ENCODE assay signal across 8 cellular contexts in the genomic region with DNA sequence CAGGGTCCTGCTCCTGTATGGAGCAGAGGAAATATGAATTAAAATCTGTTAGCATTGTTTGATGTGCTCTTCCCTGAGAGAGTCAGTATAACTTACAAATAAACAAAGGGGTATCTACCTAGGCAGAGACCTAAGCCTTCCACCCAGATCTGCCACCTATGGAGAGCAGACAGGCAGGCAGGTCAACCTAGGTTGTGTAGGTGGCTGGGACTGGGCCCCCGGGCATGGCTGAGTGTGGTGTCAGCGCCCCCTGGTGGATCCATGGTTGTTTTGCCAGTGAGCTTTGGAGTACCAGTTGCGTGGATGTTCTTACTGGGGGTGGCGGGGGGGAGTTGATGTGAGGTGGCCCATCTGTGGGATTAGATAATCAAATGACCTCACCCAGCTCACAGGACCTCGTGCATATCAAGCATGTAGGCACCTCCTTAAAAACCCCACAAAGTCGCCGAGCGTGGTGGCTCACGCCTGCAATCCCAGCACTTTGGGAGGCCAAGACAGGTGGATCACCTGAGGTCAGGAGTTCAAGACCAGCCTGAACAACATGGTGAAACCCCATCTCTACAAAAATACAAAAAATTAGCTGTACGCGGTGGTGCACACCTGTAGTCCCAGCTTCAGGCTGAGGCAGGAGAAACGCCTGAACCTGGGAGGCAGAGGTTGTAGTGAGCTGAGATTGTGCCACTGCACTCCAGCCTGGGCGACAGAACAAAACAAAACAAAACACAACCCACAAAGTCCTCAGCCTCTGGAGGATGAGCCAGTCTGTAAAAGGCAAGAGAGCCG. TPM values are rescaled to one million over a fixed set of nuclear protein-coding genes. Genes with fewer than 3 reads are reported as not detected.
DNase-seq lines count a peak whose midpoint lies in the region; ATAC-seq and TF ChIP-seq lines count a peak whose summit lies in the region.

No MANE protein-coding gene starts in this region.

- POLR2A ChIA-PET in PC-3 (lab: Charles Lee; ENCODE audit: unreplicated experiment), result no interaction called here
- POLR2A ChIA-PET in naive thymus-derived CD8-positive, alpha-beta T cell (lab: Charles Lee), result interaction anchor here (0.5 to 4.5 kb wide), 18 partner anchors 18 to 165 kb away, joined by 3 to 48 read pairs (median 4); a partner anchor contains a TSS

- H3K27me3 ChIP-seq in BE2C (no peaks in the 10 kb centered on the region), PC-3 (ENCODE audit: low read length) (no peaks in the 10 kb centered on the region), esophagus muscularis mucosa (no peaks in the 10 kb centered on the region)

- H3K4me1 ChIP-seq in BE2C (no peaks in the 10 kb centered on the region), PC-3 (ENCODE audit: insufficient read depth, low read length) (no peaks in the 10 kb centered on the region), esophagus muscularis mucosa (peaks cover 0 to 10% (median 3%) of the 10 kb centered on the region in 4 donors)

- BruUV-seq in PC-3 (replicated peaks; lab: Mats Ljungman, UMichigan), result no TSS peak

- peaks cover 0 to 30% (median 2%) of the 10 kb centered on the region in 3 donors for H3K36me3 Mint-ChIP-seq in naive thymus-derived CD8-positive, alpha-beta T cell
- peaks cover 22 to 24% of the 10 kb centered on the region in 2 donors for H3K36me3 Mint-ChIP-seq in stimulated activated naive B cell treated with anti-CD40 and anti-IgM and Interleukin-4, amounts not matched to agents 10 μg/mL and 1 μg/mL and 100 μg/mL, for 72 hours

- 61% methylated on average over 7 of the region's 14 CpGs for WGBS in esophagus muscularis mucosa

- intact Hi-C loops in PC-3 (cut with micrococcal nuclease), result loop anchor here (1.0 kb wide), 1 partner anchor 47 kb away; no protein-coding TSS in a partner anchor
- intact Hi-C loops in esophagus muscularis mucosa (cut with DNase I), result loop anchor here (5.0 kb wide), 3 partner anchors 48 to 223 kb away; a partner anchor contains a TSS

- H3K9me3 Mint-ChIP-seq in naive thymus-derived CD8-positive, alpha-beta T cell, result no peaks in the 10 kb centered on the region
- no peaks in the 10 kb centered on the region for H3K9me3 Mint-ChIP-seq in stimulated activated naive B cell treated with anti-CD40 and anti-IgM and Interleukin-4, amounts not matched to agents 10 μg/mL and 1 μg/mL and 100 μg/mL, for 72 hours

- no peak overlapping the region for H3K4me2 ChIP-seq in PC-3 (ENCODE audit: low read length)

- H3K27ac Mint-ChIP-seq in naive thymus-derived CD8-positive, alpha-beta T cell, result peak overlapping the region in 9 of 10 donors; percentile 21 to 92 (median 66)
- peak overlapping the region; percentile 70 for H3K27ac Mint-ChIP-seq in stimulated activated naive B cell treated with anti-CD40 and anti-IgM and Interleukin-4, amounts not matched to agents 10 μg/mL and 1 μg/mL and 100 μg/mL, for 72 hours

- H3F3A ChIP-seq in PC-3 (ENCODE audit: low read length, unreplicated experiment), result no peaks in the 10 kb centered on the region

- no peak overlapping the region for H3K27ac ChIP-seq in PC-3 (ENCODE audit: low read length)
- H3K27ac ChIP-seq in esophagus muscularis mucosa (replicated peaks in 1 of 4), result no peak overlapping the region

- peaks cover 5 to 35% (median 11%) of the 10 kb centered on the region in 4 donors for H3K4me1 Mint-ChIP-seq in naive thymus-derived CD8-positive, alpha-beta T cell
- peaks cover 23 to 58% of the 10 kb centered on the region in 2 donors for H3K4me1 Mint-ChIP-seq in stimulated activated naive B cell treated with anti-CD40 and anti-IgM and Interleukin-4, amounts not matched to agents 10 μg/mL and 1 μg/mL and 100 μg/mL, for 72 hours

- H3K4me3 Mint-ChIP-seq in naive thymus-derived CD8-positive, alpha-beta T cell, result peak overlapping the region in 2 of 10 donors; percentile 27 to 47
- peak overlapping the region; percentile 58 to 70 for H3K4me3 Mint-ChIP-seq in stimulated activated naive B cell treated with anti-CD40 and anti-IgM and Interleukin-4, amounts not matched to agents 10 μg/mL and 1 μg/mL and 100 μg/mL, for 72 hours

- peaks cover 10% of the 10 kb centered on the region for H3K36me3 ChIP-seq in BE2C
- H3K36me3 ChIP-seq in PC-3 (ENCODE audit: low read depth, low read length), result no peaks in the 10 kb centered on the region
- H3K36me3 ChIP-seq in esophagus muscularis mucosa, result peaks cover 0 to 41% (median 10%) of the 10 kb centered on the region in 4 donors

- H4K20me1 ChIP-seq in PC-3 (ENCODE audit: low read length), result no peaks in the 10 kb centered on the region

- no peak overlapping the region for H3K9ac ChIP-seq in PC-3 (ENCODE audit: low read length)

- no peak overlapping the region for H3K4me3 ChIP-seq in BE2C (ENCODE audit: low read depth, low read length)
- H3K4me3 ChIP-seq in PC-3 (ENCODE audit: low read length), result no peak overlapping the region
- H3K4me3 ChIP-seq in esophagus muscularis mucosa, result no peak overlapping the region

- no peak for TF ChIP-seq EP300 in esophagus muscularis mucosa (IDR thresholded peaks at IDR 0.05)

- ATAC-seq in GM19455 (IDR thresholded peaks at IDR 0.05; ENCODE audit: unreplicated experiment) (peak; percentile 59), PC-3 (peak; percentile 90)
- ATAC-seq in naive thymus-derived CD8-positive, alpha-beta T cell, result peak; percentile 99 to 100
- ATAC-seq in stimulated activated naive B cell treated with anti-CD40 and anti-IgM and Interleukin-4, amounts not matched to agents 10 μg/mL and 1 μg/mL and 100 μg/mL, for 72 hours (replicated peaks), result peak; percentile 88 to 89

- H2AFZ ChIP-seq in PC-3 (ENCODE audit: low read length), result no peak overlapping the region

- no peaks in the 10 kb centered on the region for H3K9me2 ChIP-seq in PC-3 (replicated peaks; ENCODE audit: low read length)

- CTCF ChIA-PET in PC-3 (lab: Charles Lee), result interaction anchor here (0.6 kb wide), 1 partner anchor 18 kb away, joined by 3 read pairs; a partner anchor contains a TSS

- H3K9me3 ChIP-seq in BE2C (no peaks in the 10 kb centered on the region), PC-3 (ENCODE audit: low read length) (no peaks in the 10 kb centered on the region), esophagus muscularis mucosa (no peaks in the 10 kb centered on the region)

- TF ChIP-seq CTCF in BE2C (IDR thresholded peaks at IDR 0.05; ENCODE audit: low read depth, low read length) (peak; percentile 91), PC-3 (conservative IDR thresholded peaks at IDR 0.05; ENCODE audit: low read depth, low read length) (peak; percentile 81), esophagus muscularis mucosa (IDR thresholded peaks at IDR 0.05) (peak; percentile 83 to 88 (median 87))

- H3K79me2 ChIP-seq in PC-3 (ENCODE audit: low read length), result no peaks in the 10 kb centered on the region

- DNase-seq in BE2C (peak; percentile 83), KBM-7 (peak; percentile 85), PC-3 (peak; percentile 60), activated T-cell treated with anti-CD3 and anti-CD28 coated beads for 48 hours (ENCODE audit: low read depth) (peak; percentile 83), esophagus muscularis mucosa (ENCODE audit: extremely low spot score) (peak; percentile 96)
- DNase-seq in naive thymus-derived CD8-positive, alpha-beta T cell, result peak; percentile 78 to 95 (median 88)
- DNase-seq in stimulated activated naive B cell treated with anti-CD40 and anti-IgM and Interleukin-4, amounts not matched to agents 10 μg/mL and 1 μg/mL and 100 μg/mL, for 72 hours, result peak; percentile 82

- in situ Hi-C loops in KBM-7 (cut with MboI; ENCODE audit: low pct_unique_long_range_greater_than_20kb, low sequenced_read_pairs), result no loop called here

- no peak for TF ChIP-seq POLR2A in esophagus muscularis mucosa (IDR thresholded peaks at IDR 0.05; ENCODE audit: low read depth)

- H3K27me3 Mint-ChIP-seq in naive thymus-derived CD8-positive, alpha-beta T cell, result no peaks in the 10 kb centered on the region
- H3K27me3 Mint-ChIP-seq in stimulated activated naive B cell treated with anti-CD40 and anti-IgM and Interleukin-4, amounts not matched to agents 10 μg/mL and 1 μg/mL and 100 μg/mL, for 72 hours, result no peaks in the 10 kb centered on the region

RNA-seq across cellular contexts. Expression of a gene that starts 17.6 kb away (rescaled TPM):
- 9.8 TPM for polyA plus RNA-seq in BE2C (2012; ENCODE audit: insufficient read depth, insufficient read length, low read depth)
- total RNA-seq in PC-3 (2014; rRNA removed) (19.9 and 21.4 TPM in 2 replicates), esophagus muscularis mucosa (10 to 100 TPM in 1 of 4 donors, 1 to 10 TPM in 3; 8.4 to 12.5 (median 9.7) TPM)
- total RNA-seq in naive thymus-derived CD8-positive, alpha-beta T cell, result 10 to 100 TPM; 18.2 to 21.1 TPM
- polyA plus RNA-seq in naive thymus-derived CD8-positive, alpha-beta T cell, result 10 to 100 TPM in 2 of 3 donors, 1 to 10 TPM in 1; 6.4 to 13.1 (median 10.5) TPM

RNA-seq across cellular contexts. Expression of a gene that starts 17.7 kb away (rescaled TPM):
- 43.8 TPM for polyA plus RNA-seq in BE2C (2012; ENCODE audit: insufficient read depth, insufficient read length, low read depth)
- total RNA-seq in PC-3 (2014; rRNA removed), result 13.4 and 16.6 TPM in 2 replicates
- total RNA-seq in esophagus muscularis mucosa, result 10 to 100 TPM in 1 of 4 donors, 1 to 10 TPM in 3; 5.0 to 10.1 (median 8.4) TPM
- total RNA-seq in naive thymus-derived CD8-positive, alpha-beta T cell, result 10 to 100 TPM; 25.0 to 26.2 TPM
- 10 to 100 TPM; 49.7 to 60.6 (median 53.9) TPM for polyA plus RNA-seq in naive thymus-derived CD8-positive, alpha-beta T cell

RNA-seq across cellular contexts. Expression of a gene that starts 25.0 kb away (rescaled TPM):
- polyA plus RNA-seq in BE2C (2012; ENCODE audit: insufficient read depth, insufficient read length, low read depth), result 0.49 TPM
- total RNA-seq in PC-3 (2014; rRNA removed), result not detected in 2 replicates
- total RNA-seq in esophagus muscularis mucosa, result not detected
- not detected for total RNA-seq in naive thymus-derived CD8-positive, alpha-beta T cell
- not detected for polyA plus RNA-seq in naive thymus-derived CD8-positive, alpha-beta T cell

RNA-seq across cellular contexts. Expression of a gene that starts 41.4 kb away (rescaled TPM):
- not detected for polyA plus RNA-seq in BE2C (2012; ENCODE audit: insufficient read depth, insufficient read length, low read depth)
- not detected in 2 replicates for total RNA-seq in PC-3 (2014; rRNA removed)
- total RNA-seq in esophagus muscularis mucosa, result 1 to 10 TPM; 1.4 to 5.5 (median 3.7) TPM
- 100 to 1,000 TPM; 151 to 157 TPM for total RNA-seq in naive thymus-derived CD8-positive, alpha-beta T cell
- polyA plus RNA-seq in naive thymus-derived CD8-positive, alpha-beta T cell, result 10 to 100 TPM; 29.0 to 47.9 (median 40.4) TPM

RNA-seq across cellular contexts. Expression of a gene that starts 44.5 kb away (rescaled TPM):
- polyA plus RNA-seq in BE2C (2012; ENCODE audit: insufficient read depth, insufficient read length, low read depth), result 17.5 TPM
- total RNA-seq in PC-3 (2014; rRNA removed) (12.1 and 14.5 TPM in 2 replicates), esophagus muscularis mucosa (10 to 100 TPM; 44.6 to 56.8 (median 50.8) TPM)
- 100 to 1,000 TPM; 156 to 162 TPM for total RNA-seq in naive thymus-derived CD8-positive, alpha-beta T cell
- polyA plus RNA-seq in naive thymus-derived CD8-positive, alpha-beta T cell, result 100 to 1,000 TPM in 1 of 3 donors, 10 to 100 TPM in 2; 85.2 to 102 (median 86.6) TPM
